ENCODE assay signal across 9 cellular contexts in genomic region chr11:71489311-71490043, GRCh38. TPM values are rescaled to one million over a fixed set of nuclear protein-coding genes. Genes with fewer than 3 reads are reported as not detected.
DNase-seq lines count a peak whose midpoint lies in the region; ATAC-seq, FAIRE-seq and TF ChIP-seq lines count a peak whose summit lies in the region.
"Had no signal": no experiment of that assay in that cellular context is flagged by ENCODE, and none has a peak within 500 bp of the region (broad histone marks: within the 10 kb centered on the region; RNA-seq: fewer than 3 reads in every experiment).

No MANE protein-coding gene starts in this region.

- CTCF ChIA-PET in endothelial cell of umbilical vein (lab: Charles Lee), result interaction anchor here (1.0 to 1.8 kb wide), 4 partner anchors 37 to 90 kb away, joined by 3 to 9 read pairs (median 6); partner anchors contain the start of gene NADSYN1

- intact Hi-C loops in endothelial cell of umbilical vein (cut with micrococcal nuclease), result loop anchor here (2.0 to 10.0 kb wide), 2 partner anchors 37 to 95 kb away; partner anchors contain the start of genes KRTAP5-11 and NADSYN1

- H3K4me2 ChIP-seq in endothelial cell of umbilical vein (ENCODE audit: insufficient read depth, low read length), result peak overlapping the region; percentile 19

- no peak overlapping the region for H3K4me3 ChIP-seq in endothelial cell of umbilical vein (replicated peaks in 1 of 3; ENCODE audit: insufficient read depth in 1 of 3, low read depth in 1 of 3, low read length in 3 of 3)

- H2AFZ ChIP-seq in endothelial cell of umbilical vein (ENCODE audit: low read depth, low read length), result no peak overlapping the region

- dilution Hi-C loops in endothelial cell of umbilical vein (cut with MboI; ENCODE audit: extremely low pct_ligation_motif_present, low sequenced_read_pairs), result no loop called here

- H3K27ac ChIP-seq in endothelial cell of umbilical vein (ENCODE audit: insufficient read depth, low read depth, low read length), result peak overlapping the region; percentile 78

- peak; percentile 87 for FAIRE-seq in endothelial cell of umbilical vein (lab: Jason Lieb, UNC)

- H3K9ac ChIP-seq in endothelial cell of umbilical vein (replicated peaks; ENCODE audit: extremely low read depth, insufficient read depth, low read length), result no peak overlapping the region

- no peaks in the 10 kb centered on the region for H3K79me2 ChIP-seq in endothelial cell of umbilical vein (ENCODE audit: control insufficient read depth, insufficient read depth, low read length)

- TF ChIP-seq CTCF in GM20000 (IDR thresholded peaks at IDR 0.05; ENCODE audit: extremely low read depth, missing control alignments) (no peak), endothelial cell of umbilical vein (IDR thresholded peaks at IDR 0.05; ENCODE audit: extremely low read depth in 1 of 2, insufficient read depth in 1 of 2, low read depth in 1 of 2, low read length in 2 of 2) (no peak)

- H3K9me1 ChIP-seq in endothelial cell of umbilical vein (replicated peaks; ENCODE audit: control insufficient read depth, extremely low read depth, insufficient read depth, low read length), result no peaks in the 10 kb centered on the region

- TF ChIP-seq POLR2A in endothelial cell of umbilical vein (IDR thresholded peaks at IDR 0.05; ENCODE audit: low read depth, low read length), result peak; percentile 37

- no peaks in the 10 kb centered on the region for H3K27me3 ChIP-seq in endothelial cell of umbilical vein (ENCODE audit: control insufficient read depth in 2 of 2, insufficient read depth in 2 of 2, low read length in 2 of 2)

- peak; percentile 96 to 99 for ATAC-seq in activated CD4-positive, CD25-positive, alpha-beta regulatory T cell treated with anti-CD3 and anti-CD28 coated beads, Interleukin-2, amount 50 U/mL, for 24 hours
- no peak for ATAC-seq in HG03108 (IDR thresholded peaks at IDR 0.05; ENCODE audit: unreplicated experiment)
- ATAC-seq: naive thymus-derived CD8-positive, alpha-beta T cell had no signal

- H3K36me3 ChIP-seq in endothelial cell of umbilical vein (ENCODE audit: control insufficient read depth in 2 of 2, extremely low read depth in 1 of 2, insufficient read depth in 2 of 2, low read length in 2 of 2), result peaks cover 3 to 32% of the 10 kb centered on the region in 2 experiments

- POLR2A ChIA-PET in endothelial cell of umbilical vein (lab: Charles Lee), result interaction anchor here (1.0 kb wide), 1 partner anchor 37 kb away, joined by 3 read pairs; the partner anchor contains the start of gene NADSYN1

- DNase-seq in GM20000 (ENCODE audit: low spot score) (peak; percentile 83), endothelial cell of umbilical vein (ENCODE audit: low read depth, low spot score) (peak; percentile 73), Ammon's horn (ENCODE audit: low spot score) (no peak), 8988T (no peak), NCI-H510A treated with DMSO at 0.1 percent for 48 hours (lab: John Stamatoyannopoulos, UW) (no peak)
- peak; percentile 69 for DNase-seq in stimulated activated CD4-positive, alpha-beta T cell treated with anti-CD3 and anti-CD28 coated beads, Interleukin-4, amount 100 ng/mL, for 24 hours
- DNase-seq: naive thymus-derived CD8-positive, alpha-beta T cell had no signal

- BruUV-seq in endothelial cell of umbilical vein (replicated peaks; lab: Mats Ljungman, UMichigan), result no TSS peak

- no peaks in the 10 kb centered on the region for H3K9me3 ChIP-seq in endothelial cell of umbilical vein (replicated peaks; ENCODE audit: control insufficient read depth, insufficient read depth, low read length)

- peaks cover 25% of the 10 kb centered on the region for H3K4me1 ChIP-seq in endothelial cell of umbilical vein (ENCODE audit: control insufficient read depth, extremely low read depth, insufficient read depth, low read length)

- no peaks in the 10 kb centered on the region for H4K20me1 ChIP-seq in endothelial cell of umbilical vein (replicated peaks; ENCODE audit: control insufficient read depth, extremely low read depth, insufficient read depth, low read length)

TF ChIP-seq in endothelial cell of umbilical vein, 7 proteins besides CTCF, POLR2A, EP300 and RAD21:
- TF ChIP-seq FOS (IDR thresholded peaks at IDR 0.05; ENCODE audit: borderline replicate concordance, insufficient read depth, low read length), result peak; percentile 60
- peak; percentile 11 for TF ChIP-seq JUN (IDR thresholded peaks at IDR 0.05; ENCODE audit: borderline replicate concordance, insufficient read depth, insufficient read length, low read depth)
- no peak for TF ChIP-seq MYC (IDR thresholded peaks at IDR 0.05; ENCODE audit: low read depth, low read length)
- TF ChIP-seq EZH2 (IDR thresholded peaks at IDR 0.05; ENCODE audit: borderline replicate concordance, low read depth, low read length, severe bottlenecking), result no peak
- no peak for TF ChIP-seq MAX (IDR thresholded peaks at IDR 0.05; ENCODE audit: insufficient read depth, insufficient read length)
- TF ChIP-seq GATA2 (IDR thresholded peaks at IDR 0.05; ENCODE audit: insufficient read depth, insufficient read length, low read depth, low read length), result no peak
- peak; percentile 21 for TF ChIP-seq POLR2AphosphoS5 (IDR thresholded peaks at IDR 0.05; ENCODE audit: insufficient read depth, low read depth, low read length)

RNA-seq across cellular contexts. Expression of gene NADSYN1, which starts 36.5 kb away (rescaled TPM):
- total RNA-seq in endothelial cell of umbilical vein, result 96.2 and 99.2 TPM in 2 replicates
- 73.5 and 77.5 TPM in 2 replicates for polyA plus RNA-seq in endothelial cell of umbilical vein
- polyA plus RNA-seq in endothelial cell of umbilical vein (2011; cell fraction: cytosol; rRNA removed), result 52.3 and 58.9 TPM in 2 replicates
- 271 and 353 TPM in 2 replicates for polyA plus RNA-seq in endothelial cell of umbilical vein (2011; cell fraction: nucleus; rRNA removed)
- polyA plus RNA-seq in endothelial cell of umbilical vein (2012), result 93.3 and 93.6 TPM in 2 replicates
- polyA minus RNA-seq in endothelial cell of umbilical vein, result 108 and 125 TPM in 2 replicates
- polyA minus RNA-seq in endothelial cell of umbilical vein (2011; cell fraction: cytosol; rRNA and poly(A)+ RNA removed), result 21.8 TPM
- 142 and 151 TPM in 2 replicates for polyA minus RNA-seq in endothelial cell of umbilical vein (2011; cell fraction: nucleus; rRNA and poly(A)+ RNA removed)

RNA-seq across cellular contexts. Expression of gene KRTAP5-7, which starts 37.6 kb away (rescaled TPM):
- total RNA-seq in endothelial cell of umbilical vein, result not detected in 2 replicates
- polyA plus RNA-seq in endothelial cell of umbilical vein, result 0.07 and 0.08 TPM in 2 replicates
- polyA plus RNA-seq in endothelial cell of umbilical vein (2011; cell fraction: cytosol; rRNA removed), result not detected in 2 replicates
- polyA plus RNA-seq in endothelial cell of umbilical vein (2011; cell fraction: nucleus; rRNA removed), result 0.53 and 0.59 TPM in 2 replicates
- polyA plus RNA-seq in endothelial cell of umbilical vein (2012), result not detected in 2 replicates
- polyA minus RNA-seq in endothelial cell of umbilical vein, result 0.21 and 0.97 TPM in 2 replicates
- polyA minus RNA-seq in endothelial cell of umbilical vein (2011; cell fraction: cytosol; rRNA and poly(A)+ RNA removed), result not detected
- polyA minus RNA-seq in endothelial cell of umbilical vein (2011; cell fraction: nucleus; rRNA and poly(A)+ RNA removed), result 0.53 and 0.82 TPM in 2 replicates
- polyA plus RNA-seq: naive thymus-derived CD8-positive, alpha-beta T cell had no signal

RNA-seq across cellular contexts. Expression of gene DHCR7, which starts 41.3 kb away (rescaled TPM):
- 166 and 171 TPM in 2 replicates for total RNA-seq in endothelial cell of umbilical vein
- 175 and 195 TPM in 2 replicates for polyA plus RNA-seq in endothelial cell of umbilical vein
- polyA plus RNA-seq in endothelial cell of umbilical vein (2011; cell fraction: cytosol; rRNA removed), result 95.6 and 104 TPM in 2 replicates
- 59.4 and 61.8 TPM in 2 replicates for polyA plus RNA-seq in endothelial cell of umbilical vein (2011; cell fraction: nucleus; rRNA removed)
- 77.5 and 97.2 TPM in 2 replicates for polyA plus RNA-seq in endothelial cell of umbilical vein (2012)
- polyA minus RNA-seq in endothelial cell of umbilical vein, result 168 and 190 TPM in 2 replicates
- 101 TPM for polyA minus RNA-seq in endothelial cell of umbilical vein (2011; cell fraction: cytosol; rRNA and poly(A)+ RNA removed)
- 23.2 and 30.1 TPM in 2 replicates for polyA minus RNA-seq in endothelial cell of umbilical vein (2011; cell fraction: nucleus; rRNA and poly(A)+ RNA removed)

RNA-seq across cellular contexts. Expression of gene KRTAP5-8, which starts 48.3 kb away (rescaled TPM):
- total RNA-seq in endothelial cell of umbilical vein, result not detected in 2 replicates
- polyA plus RNA-seq in endothelial cell of umbilical vein, result 0.14 and 0.17 TPM in 2 replicates
- polyA plus RNA-seq in endothelial cell of umbilical vein (2011; cell fraction: cytosol; rRNA removed), result 0.06 TPM in 1 of 2 replicates, not detected in the other
- polyA plus RNA-seq in endothelial cell of umbilical vein (2011; cell fraction: nucleus; rRNA removed), result 0.55 and 0.70 TPM in 2 replicates
- not detected in 2 replicates for polyA plus RNA-seq in endothelial cell of umbilical vein (2012)
- polyA minus RNA-seq in endothelial cell of umbilical vein, result not detected in 2 replicates
- not detected for polyA minus RNA-seq in endothelial cell of umbilical vein (2011; cell fraction: cytosol; rRNA and poly(A)+ RNA removed)
- polyA minus RNA-seq in endothelial cell of umbilical vein (2011; cell fraction: nucleus; rRNA and poly(A)+ RNA removed), result not detected in 2 replicates
- polyA plus RNA-seq: naive thymus-derived CD8-positive, alpha-beta T cell had no signal

RNA-seq across cellular contexts. Expression of gene KRTAP5-9, which starts 58.7 kb away (rescaled TPM):
- total RNA-seq in endothelial cell of umbilical vein, result 0.30 TPM in 1 of 2 replicates, not detected in the other
- 0.28 and 0.35 TPM in 2 replicates for polyA plus RNA-seq in endothelial cell of umbilical vein
- 0.07 TPM in 1 of 2 replicates, not detected in the other for polyA plus RNA-seq in endothelial cell of umbilical vein (2011; cell fraction: cytosol; rRNA removed)
- 0.78 and 1.9 TPM in 2 replicates for polyA plus RNA-seq in endothelial cell of umbilical vein (2011; cell fraction: nucleus; rRNA removed)
- polyA plus RNA-seq in endothelial cell of umbilical vein (2012), result 0.30 TPM in 1 of 2 replicates, not detected in the other
- polyA minus RNA-seq in endothelial cell of umbilical vein, result 0.41 TPM in 1 of 2 replicates, not detected in the other
- polyA minus RNA-seq in endothelial cell of umbilical vein (2011; cell fraction: cytosol; rRNA and poly(A)+ RNA removed), result not detected
- polyA minus RNA-seq in endothelial cell of umbilical vein (2011; cell fraction: nucleus; rRNA and poly(A)+ RNA removed), result not detected in 2 replicates
- polyA plus RNA-seq: naive thymus-derived CD8-positive, alpha-beta T cell had no signal

Comparison
In these comparisons a context has a peak if more than half of its experiments do, and no peak if none do; other contexts are left out.
1. DNase-seq: peak in GM20000 (single experiment), endothelial cell of umbilical vein (single experiment) and stimulated activated CD4-positive, alpha-beta T cell treated with anti-CD3 and anti-CD28 coated beads, Interleukin-4, amount 100 ng/mL, for 24 hours (single experiment); none in Ammon's horn (single experiment), 8988T (single experiment) and NCI-H510A treated with DMSO at 0.1 percent for 48 hours (single experiment).